In genomic region chr19:885536-886224, GRCh38 we compare ENCODE assay signal across 30 cellular contexts. TPM values are rescaled to one million over a fixed set of nuclear protein-coding genes. Genes with fewer than 3 reads are reported as not detected.
"Had no signal": no experiment of that assay in that cellular context is flagged by ENCODE, and none has a peak within 500 bp of the region (broad histone marks: within the 10 kb centered on the region; RNA-seq: fewer than 3 reads in every experiment).

No MANE protein-coding gene starts in this region.

- H3K9me3 Mint-ChIP-seq: endodermal cell; mesothelial cell of epicardium; naive B cell; natural killer cell treated with Interleukin-12 subunit alpha and Interleukin-12 subunit beta and Interleukin-15 and Interleukin-18, amount 100 ng/mL, for 72 hours; neural crest cell; stimulated activated memory B cell treated with anti-CD40 and anti-IgM and Interleukin-4, amounts not matched to agents 10 μg/mL and 1 μg/mL and 100 μg/mL, for 72 hours had no signal

- H3K27ac Mint-ChIP-seq: endodermal cell; mesothelial cell of epicardium; natural killer cell treated with Interleukin-12 subunit alpha and Interleukin-12 subunit beta and Interleukin-15 and Interleukin-18, amount 100 ng/mL, for 72 hours; progenitor cell of endocrine pancreas; stimulated activated memory B cell treated with anti-CD40 and anti-IgM and Interleukin-4, amounts not matched to agents 10 μg/mL and 1 μg/mL and 100 μg/mL, for 72 hours had no signal

- H3K4me3 ChIP-seq: gastrocnemius medialis, lung, mucosa of descending colon, sigmoid colon, thoracic aorta, tibial nerve, vagina had no signal

- H3K4me1 ChIP-seq: gastrocnemius medialis, parathyroid adenoma, sigmoid colon, tibial nerve, vagina had no signal

- H3K9me3 ChIP-seq: gastrocnemius medialis, mucosa of descending colon, sigmoid colon, thoracic aorta, tibial nerve, vagina had no signal

- H3K36me3 Mint-ChIP-seq: naive B cell; natural killer cell treated with Interleukin-12 subunit alpha and Interleukin-12 subunit beta and Interleukin-15 and Interleukin-18, amount 100 ng/mL, for 72 hours had no signal

- H3K27ac ChIP-seq: epithelial cell of prostate, gastrocnemius medialis, parathyroid adenoma, sigmoid colon, thoracic aorta, tibial nerve, vagina had no signal

- H3K4me1 Mint-ChIP-seq: endodermal cell, mesothelial cell of epicardium, neural crest cell had no signal

- H3K27me3 ChIP-seq: gastrocnemius medialis, sigmoid colon, tibial nerve, vagina had no signal

- ATAC-seq: esophagus mucosa; gastrocnemius medialis; mucosa of descending colon; natural killer cell treated with Interleukin-12 subunit alpha and Interleukin-12 subunit beta and Interleukin-15 and Interleukin-18, amount 100 ng/mL, for 72 hours; stimulated activated memory B cell treated with anti-CD40 and anti-IgM and Interleukin-4, amounts not matched to agents 10 μg/mL and 1 μg/mL and 100 μg/mL, for 72 hours; stimulated activated naive CD8-positive, alpha-beta T cell treated with anti-CD3 and anti-CD28 coated beads, Interleukin-15, Interleukin-2, amounts not matched to agents 100 U/mL and 50 U/mL, for 24 hours had no signal

- DNase-seq: effector CD8-positive, alpha-beta T cell; endodermal cell; foreskin fibroblast; gastrocnemius medialis; head of caudate nucleus; mesenchymal stem cell; mucosa of descending colon; naive B cell; sigmoid colon; stimulated activated CD4-positive, alpha-beta T cell treated with anti-CD3 and anti-CD28 coated beads, Interleukin-2, amount 100 ng/mL, for 24 hours; stimulated activated CD4-positive, alpha-beta T cell treated with anti-CD3 and anti-CD28 coated beads, Interleukin-4, amount 100 ng/mL, for 24 hours; stimulated activated naive CD8-positive, alpha-beta T cell treated with anti-CD3 and anti-CD28 coated beads, Interleukin-15, Interleukin-2, amounts not matched to agents 100 U/mL and 50 U/mL, for 24 hours; substantia nigra had no signal

- H3K27me3 Mint-ChIP-seq: naive B cell; natural killer cell treated with Interleukin-12 subunit alpha and Interleukin-12 subunit beta and Interleukin-15 and Interleukin-18, amount 100 ng/mL, for 72 hours; progenitor cell of endocrine pancreas; stimulated activated memory B cell treated with anti-CD40 and anti-IgM and Interleukin-4, amounts not matched to agents 10 μg/mL and 1 μg/mL and 100 μg/mL, for 72 hours had no signal

- H3K4me3 Mint-ChIP-seq: endodermal cell; mesothelial cell of epicardium; natural killer cell treated with Interleukin-12 subunit alpha and Interleukin-12 subunit beta and Interleukin-15 and Interleukin-18, amount 100 ng/mL, for 72 hours; neural crest cell; stimulated activated memory B cell treated with anti-CD40 and anti-IgM and Interleukin-4, amounts not matched to agents 10 μg/mL and 1 μg/mL and 100 μg/mL, for 72 hours had no signal

RNA-seq across cellular contexts. Expression of gene RNU6-9, which starts 7.6 kb away (rescaled TPM):
- total RNA-seq: endodermal cell; esophagus mucosa; gastrocnemius medialis; glomerular endothelial cell; liver; lung; mesothelial cell of epicardium; mucosa of descending colon; natural killer cell treated with Interleukin-12 subunit alpha and Interleukin-12 subunit beta and Interleukin-15 and Interleukin-18, amount 100 ng/mL, for 72 hours; neural crest cell; osteoblast; progenitor cell of endocrine pancreas; sigmoid colon; skeletal muscle tissue; thoracic aorta; tibial nerve; ureter; vagina had no signal

RNA-seq across cellular contexts. Expression of gene CFD, which starts 26.2 kb away (rescaled TPM):
- total RNA-seq: neural crest cell had no signal

RNA-seq across cellular contexts. Expression of gene KISS1R, which starts 31.5 kb away (rescaled TPM):
- total RNA-seq: esophagus mucosa, gastrocnemius medialis, liver, mucosa of descending colon, osteoblast, sigmoid colon, skeletal muscle tissue, thoracic aorta, tibial nerve, ureter, vagina had no signal
